Comparison of ENCODE assay signal across 22 cellular contexts in the genomic region with DNA sequence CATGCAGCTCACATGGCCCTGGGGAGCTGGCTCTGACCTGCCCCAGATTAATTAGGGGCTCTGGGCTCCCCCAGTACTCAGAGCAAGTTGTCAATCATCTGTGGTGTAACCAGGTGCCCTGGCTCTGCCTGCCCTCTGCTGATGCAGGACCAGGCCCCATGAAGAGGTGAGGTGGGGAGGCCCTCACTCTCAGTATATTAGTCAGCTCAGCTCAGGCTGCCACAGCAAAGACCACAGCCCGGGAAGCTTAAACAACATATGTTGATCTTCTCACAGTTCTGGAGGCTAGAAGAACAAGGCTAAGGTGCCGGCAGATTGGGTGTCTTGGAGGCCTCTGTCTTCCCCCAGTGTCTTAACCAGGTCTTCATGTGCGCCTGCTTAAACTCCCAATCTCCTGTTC.
"Had no signal": no experiment of that assay in that cellular context is flagged by ENCODE, and none has a peak within 500 bp of the region (broad histone marks: within the 10 kb centered on the region; RNA-seq: fewer than 3 reads in every experiment).

No MANE protein-coding gene starts in this region.

- H3K27ac ChIP-seq: adrenal gland, KMS-11, Peyer's patch had no signal

- H3K9me3 Mint-ChIP-seq: activated CD4-positive, alpha-beta memory T cell treated with anti-CD3 and anti-CD28 coated beads, Interleukin-2, amount 10 ng/mL, durations not matched to agents 7 days and 5 days; activated naive CD8-positive, alpha-beta T cell treated with anti-CD3 and anti-CD28 coated beads, Interleukin-2, amount 10 ng/mL, durations not matched to agents 7 days and 5 days; T-helper 1 cell treated with Interleukin-12 subunit alpha and Interleukin-12 subunit beta and Interleukin-4 antibody, amounts not matched to agents 30 μg/mL and 1 μg/mL, for 36 hours had no signal

- H3K9ac ChIP-seq: KMS-11 had no signal

- H3K27me3 Mint-ChIP-seq: activated B cell treated with CpG ODN at 0.5 μM for 24 hours, IgD-negative memory B cell had no signal

- H3K9me3 ChIP-seq: adrenal gland, Peyer's patch had no signal

- H3K36me3 ChIP-seq: adrenal gland, Peyer's patch had no signal

- H3K27ac Mint-ChIP-seq: activated B cell treated with CpG ODN at 0.5 μM for 24 hours; activated CD4-positive, alpha-beta memory T cell treated with anti-CD3 and anti-CD28 coated beads, Interleukin-2, amount 10 ng/mL, durations not matched to agents 7 days and 5 days; activated naive CD8-positive, alpha-beta T cell treated with anti-CD3 and anti-CD28 coated beads, Interleukin-2, amount 10 ng/mL, durations not matched to agents 7 days and 5 days; IgD-negative memory B cell; T-helper 1 cell treated with Interleukin-12 subunit alpha and Interleukin-12 subunit beta and Interleukin-4 antibody, amounts not matched to agents 30 μg/mL and 1 μg/mL, for 36 hours had no signal

- H3K4me3 Mint-ChIP-seq: activated B cell treated with CpG ODN at 0.5 μM for 24 hours; activated CD4-positive, alpha-beta memory T cell treated with anti-CD3 and anti-CD28 coated beads, Interleukin-2, amount 10 ng/mL, durations not matched to agents 7 days and 5 days; activated naive CD8-positive, alpha-beta T cell treated with anti-CD3 and anti-CD28 coated beads, Interleukin-2, amount 10 ng/mL, durations not matched to agents 7 days and 5 days; IgD-negative memory B cell; T-helper 1 cell treated with Interleukin-12 subunit alpha and Interleukin-12 subunit beta and Interleukin-4 antibody, amounts not matched to agents 30 μg/mL and 1 μg/mL, for 36 hours had no signal

- H3K4me2 ChIP-seq: KMS-11 had no signal

- H3K4me3 ChIP-seq: adrenal gland, Peyer's patch had no signal

- H3K4me1 Mint-ChIP-seq: activated CD4-positive, alpha-beta memory T cell treated with anti-CD3 and anti-CD28 coated beads, Interleukin-2, amount 10 ng/mL, durations not matched to agents 7 days and 5 days had no signal

- H3K4me1 ChIP-seq: adrenal gland had no signal

- H3K36me3 Mint-ChIP-seq: activated naive CD8-positive, alpha-beta T cell treated with anti-CD3 and anti-CD28 coated beads, Interleukin-2, amount 10 ng/mL, durations not matched to agents 7 days and 5 days had no signal

- H3K27me3 ChIP-seq: adrenal gland, Peyer's patch had no signal

- DNase-seq: activated B cell treated with CpG ODN at 0.5 μM for 24 hours; activated CD4-positive, alpha-beta memory T cell treated with anti-CD3 and anti-CD28 coated beads, Interleukin-2, amount 10 ng/mL, durations not matched to agents 7 days and 5 days; activated CD4-positive, alpha-beta T cell treated with anti-CD3 and anti-CD28 coated beads for 1 hour; activated CD4-positive, alpha-beta T cell treated with anti-CD3 and anti-CD28 coated beads, Interleukin-2, amount 50 U/mL, for 1 hour; activated CD8-positive, alpha-beta memory T cell treated with anti-CD3 and anti-CD28 coated beads, Interleukin-2, amount 50 U/mL, for 48 hours; activated naive CD4-positive, alpha-beta T cell treated with anti-CD3 and anti-CD28 coated beads, Interleukin-2, amount 50 U/mL, for 16 hours; activated naive CD8-positive, alpha-beta T cell treated with anti-CD3 and anti-CD28 coated beads, Interleukin-2, amount 10 ng/mL, durations not matched to agents 7 days and 5 days; activated T-cell treated with anti-CD3 and anti-CD28 coated beads, Interleukin-2, amount 50 U/mL, for 1 hour; adrenal gland; anterior cingulate cortex; cerebellar nuclear complex; MV-4-11; NCI-H1092 treated with DMSO at 0.1 percent for 48 hours; NCI-H1417 treated with DMSO at 0.1 percent for 48 hours; NCI-H1694; NCI-H510A; NCI-H526 treated with DMSO at 0.1 percent for 48 hours; Peyer's patch; SHP77 had no signal
